Comparison of ENCODE assay signal across 1 cellular context in the genomic region with DNA sequence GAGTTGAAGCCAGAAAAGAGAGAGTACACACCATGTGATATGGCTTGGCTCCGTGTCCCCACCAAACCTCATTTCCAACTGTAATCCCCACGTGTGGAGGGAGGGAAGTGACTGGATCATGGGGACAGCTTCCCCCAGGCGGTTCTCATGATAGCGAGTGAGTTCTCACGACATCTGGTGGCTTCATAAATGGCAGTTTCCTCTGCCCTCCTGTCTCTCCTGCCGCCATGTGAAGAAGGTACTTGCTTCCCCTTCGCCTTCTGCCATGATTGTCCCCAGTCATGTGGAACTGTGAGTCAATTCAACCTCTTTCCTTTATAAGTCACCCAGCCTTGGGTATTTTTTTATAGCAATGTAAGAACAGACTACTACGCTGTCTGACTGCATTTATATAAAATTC.
TF ChIP-seq lines count a peak whose summit lies in the region.

No MANE protein-coding gene starts in this region.

TF ChIP-seq in endothelial cell of umbilical vein, 7 proteins besides CTCF, POLR2A, EP300 and RAD21:
- TF ChIP-seq, protein P1, sequence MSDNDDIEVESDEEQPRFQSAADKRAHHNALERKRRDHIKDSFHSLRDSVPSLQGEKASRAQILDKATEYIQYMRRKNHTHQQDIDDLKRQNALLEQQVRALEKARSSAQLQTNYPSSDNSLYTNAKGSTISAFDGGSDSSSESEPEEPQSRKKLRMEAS (IDR thresholded peaks at IDR 0.05; ENCODE audit: insufficient read depth, insufficient read length): no peak
- TF ChIP-seq POLR2AphosphoS5 (IDR thresholded peaks at IDR 0.05; ENCODE audit: insufficient read depth, low read depth, low read length) (no peak), EZH2 (IDR thresholded peaks at IDR 0.05; ENCODE audit: borderline replicate concordance, low read depth, low read length, severe bottlenecking) (no peak), MYC (IDR thresholded peaks at IDR 0.05; ENCODE audit: low read depth, low read length) (no peak), JUN (IDR thresholded peaks at IDR 0.05; ENCODE audit: borderline replicate concordance, insufficient read depth, insufficient read length, low read depth) (no peak)
